In genomic region chr10:114714281-114714741, GRCh38 we compare ENCODE assay signal across 8 cellular contexts. TPM values are rescaled to one million over a fixed set of nuclear protein-coding genes. Genes with fewer than 3 reads are reported as not detected.
DNase-seq lines count a peak whose midpoint lies in the region; ATAC-seq and TF ChIP-seq lines count a peak whose summit lies in the region.

No MANE protein-coding gene starts in this region.

- H3K9me3 ChIP-seq in heart right ventricle: no peaks in the 10 kb centered on the region

- 20 to 26% methylated on average over 5 of the region's 5 CpGs for WGBS in heart right ventricle, 2 donors
- WGBS in mesendoderm (ENCODE audit: extremely low coverage, insufficient coverage, low lambda C conversion rate): no CpG with 5 or more reads among the region's 5 CpGs

- H2BK5ac ChIP-seq in mesendoderm (ENCODE audit: low read length): no peak overlapping the region

- no peak overlapping the region for H4K8ac ChIP-seq in mesendoderm (ENCODE audit: low read depth, low read length)

- H3K4ac ChIP-seq in mesendoderm (ENCODE audit: low read depth, low read length): no peak overlapping the region

- H3K36me3 ChIP-seq in heart right ventricle (no peaks in the 10 kb centered on the region), mesendoderm (ENCODE audit: control insufficient read depth, insufficient read depth, low read length) (no peaks in the 10 kb centered on the region)

- intact Hi-C loops in heart right ventricle (cut with DNase I): loop anchor here in 5 of 10 donors (2.0 to 10.0 kb wide), 6 partner anchors 18 to 162 kb away; no protein-coding TSS in a partner anchor

- no peak for TF ChIP-seq CTCF in heart right ventricle (IDR thresholded peaks at IDR 0.05)
- TF ChIP-seq CTCF in GM10266 (IDR thresholded peaks at IDR 0.05; ENCODE audit: control insufficient read depth, insufficient read depth, low read depth, missing control alignments): no peak

- H3K9ac ChIP-seq in mesendoderm (ENCODE audit: low read length): no peak overlapping the region

- no peak overlapping the region for H2BK120ac ChIP-seq in mesendoderm (ENCODE audit: low read depth, low read length)

- H3K79me2 ChIP-seq in mesendoderm (ENCODE audit: control insufficient read depth, insufficient read depth, low read length): no peaks in the 10 kb centered on the region

- ATAC-seq in heart right ventricle (peak; percentile 50 to 87 (median 80)), HG02852 (IDR thresholded peaks at IDR 0.05; ENCODE audit: unreplicated experiment) (no peak), GM19463 (IDR thresholded peaks at IDR 0.05; ENCODE audit: unreplicated experiment) (no peak)

- H3K4me2 ChIP-seq in mesendoderm (ENCODE audit: low read length): no peak overlapping the region

- no peak overlapping the region for H2AK5ac ChIP-seq in mesendoderm (ENCODE audit: low read length)

- no peak overlapping the region for H3K18ac ChIP-seq in mesendoderm (ENCODE audit: low read length)

- peak overlapping the region in 3 of 10 donors; percentile 2 to 8 (median 4) for H3K4me3 ChIP-seq in heart right ventricle
- H3K4me3 ChIP-seq in mesendoderm (ENCODE audit: low read length): no peak overlapping the region

- H3K27ac ChIP-seq in heart right ventricle (peak overlapping the region; percentile 60 to 93 (median 75)), mesendoderm (ENCODE audit: low read depth, low read length) (no peak overlapping the region)

- peak; percentile 46 for DNase-seq in HuH-7 (ENCODE audit: low spot score)
- DNase-seq in SW480 (ENCODE audit: low spot score): peak; percentile 83
- peak in 1 of 2 donors; percentile 60 for DNase-seq in heart right ventricle
- peak; percentile 59 for DNase-seq in stromal cell of bone marrow (ENCODE audit: low read depth)
- DNase-seq in GM10266 (ENCODE audit: extremely low spot score): no peak
- no peak for DNase-seq in mesendoderm

- no peaks in the 10 kb centered on the region for H3K79me1 ChIP-seq in mesendoderm (ENCODE audit: low read length)

- no peak overlapping the region for H3K56ac ChIP-seq in mesendoderm (ENCODE audit: low read length)

- no peak overlapping the region for H4K5ac ChIP-seq in mesendoderm (ENCODE audit: low read length)

- H2BK15ac ChIP-seq in mesendoderm (replicated peaks; ENCODE audit: low read depth): no peak overlapping the region

- no peaks in the 10 kb centered on the region for H3K27me3 ChIP-seq in heart right ventricle
- H3K27me3 ChIP-seq in mesendoderm (ENCODE audit: insufficient read depth, low read length, poor library complexity): no peaks in the 10 kb centered on the region

- no peak overlapping the region for H3K23ac ChIP-seq in mesendoderm (ENCODE audit: low read length)

- peaks cover 12 to 94% (median 81%) of the 10 kb centered on the region in 9 donors for H3K4me1 ChIP-seq in heart right ventricle
- no peaks in the 10 kb centered on the region for H3K4me1 ChIP-seq in mesendoderm (ENCODE audit: control insufficient read depth, low read depth, low read length)

RNA-seq across cellular contexts. Expression of gene ABLIM1, which starts 56.2 kb away (rescaled TPM):
- 100 to 1,000 TPM; 522 to 816 (median 606) TPM for total RNA-seq in heart right ventricle
- polyA plus RNA-seq in heart right ventricle: 100 to 1,000 TPM; 119 to 363 TPM
- 49.1 TPM for polyA plus RNA-seq in mesendoderm (2013, experiment 1 of 2)
- polyA plus RNA-seq in mesendoderm (2013, experiment 2 of 2): 50.3 TPM

Comparison
In these comparisons a context has a peak if more than half of its experiments do, and no peak if none do; other contexts are left out.
1. DNase-seq: peak in HuH-7 (single experiment), SW480 (single experiment) and stromal cell of bone marrow (single experiment); none in GM10266 (single experiment) and mesendoderm (single experiment).
2. ATAC-seq: peak in heart right ventricle (8 of 8); none in HG02852 (single experiment) and GM19463 (single experiment).